Comparison of ENCODE assay signal across 29 cellular contexts in genomic region chr9:3981897-3982296, GRCh38.
"Had no signal": no experiment of that assay in that cellular context is flagged by ENCODE, and none has a peak within 500 bp of the region (broad histone marks: within the 10 kb centered on the region; RNA-seq: fewer than 3 reads in every experiment).

No MANE protein-coding gene starts in this region.

- H3K9me3 ChIP-seq: body of pancreas, colonic mucosa, gastrocnemius medialis, neutrophil had no signal

- H3K4me3 ChIP-seq: body of pancreas, cardiac muscle cell, colonic mucosa, gastrocnemius medialis, skin epidermis had no signal

- H3K27me3 Mint-ChIP-seq: activated naive CD4-positive, alpha-beta T cell treated with anti-CD3 and anti-CD28 coated beads, Interleukin-2, amount 50 U/mL, for 24 hours; progenitor cell of endocrine pancreas; stimulated activated naive CD8-positive, alpha-beta T cell treated with anti-CD3 and anti-CD28 coated beads, Interleukin-15, Interleukin-2, amounts not matched to agents 100 ng/mL and 50 ng/mL, for 24 hours had no signal

- H3K27ac ChIP-seq: body of pancreas, cardiac muscle cell, colonic mucosa, gastrocnemius medialis, neutrophil, skin epidermis had no signal

- H3K36me3 Mint-ChIP-seq: activated CD8-positive, alpha-beta memory T cell treated with anti-CD3 and anti-CD28 coated beads, Interleukin-2, amount 10 ng/mL, durations not matched to agents 7 days and 5 days had no signal

- H3K4me1 ChIP-seq: colonic mucosa, gastrocnemius medialis had no signal

- H3K4me1 Mint-ChIP-seq: activated CD4-positive, alpha-beta T cell treated with anti-CD3 and anti-CD28 coated beads for 36 hours; activated CD8-positive, alpha-beta memory T cell treated with anti-CD3 and anti-CD28 coated beads, Interleukin-2, amount 10 ng/mL, durations not matched to agents 7 days and 5 days; activated naive CD4-positive, alpha-beta T cell treated with anti-CD3 and anti-CD28 coated beads, Interleukin-2, amount 50 U/mL, for 24 hours; activated naive CD8-positive, alpha-beta T cell treated with anti-CD3 and anti-CD28 coated beads, Interleukin-2, amount 50 U/mL, for 24 hours; naive B cell had no signal

- H3K36me3 ChIP-seq: cardiac muscle cell, colonic mucosa, gastrocnemius medialis, neutrophil had no signal

- ATAC-seq: activated CD4-positive, alpha-beta T cell treated with anti-CD3 and anti-CD28 coated beads for 36 hours; activated CD8-positive, alpha-beta memory T cell treated with anti-CD3 and anti-CD28 coated beads, Interleukin-2, amount 10 ng/mL, durations not matched to agents 7 days and 5 days; activated CD8-positive, alpha-beta T cell treated with anti-CD3 and anti-CD28 coated beads, Interleukin-2, amount 10 ng/mL, durations not matched to agents 7 days and 5 days; activated naive CD8-positive, alpha-beta T cell treated with anti-CD3 and anti-CD28 coated beads, Interleukin-2, amount 50 U/mL, for 24 hours; body of pancreas; gastrocnemius medialis had no signal

- H3K27me3 ChIP-seq: body of pancreas, cardiac muscle cell, colonic mucosa, gastrocnemius medialis, neutrophil had no signal

- H3K27ac Mint-ChIP-seq: activated CD4-positive, alpha-beta T cell treated with anti-CD3 and anti-CD28 coated beads for 36 hours; activated CD8-positive, alpha-beta memory T cell treated with anti-CD3 and anti-CD28 coated beads, Interleukin-2, amount 10 ng/mL, durations not matched to agents 7 days and 5 days; activated CD8-positive, alpha-beta T cell treated with anti-CD3 and anti-CD28 coated beads, Interleukin-2, amount 10 ng/mL, durations not matched to agents 7 days and 5 days; activated naive CD4-positive, alpha-beta T cell treated with anti-CD3 and anti-CD28 coated beads, Interleukin-2, amount 50 U/mL, for 24 hours; activated naive CD8-positive, alpha-beta T cell treated with anti-CD3 and anti-CD28 coated beads, Interleukin-2, amount 50 U/mL, for 24 hours; activated T-helper 2 cell treated with anti-CD3 and anti-CD28 coated beads, Interferon-gamma antibody, Interleukin-2, Interleukin-4, amounts not matched to agents 10 μg/mL and 5 μg/mL and 100 μg/mL, durations not matched to agents 14 hours and 24 hours and 36 hours; mesothelial cell of epicardium; naive B cell; progenitor cell of endocrine pancreas; stimulated activated naive CD8-positive, alpha-beta T cell treated with anti-CD3 and anti-CD28 coated beads, Interleukin-15, Interleukin-2, amounts not matched to agents 100 ng/mL and 50 ng/mL, for 24 hours; T-helper 2 cell treated with Interferon-gamma antibody and Interleukin-4, amounts not matched to agents 5 μg/mL and 100 μg/mL, for 36 hours had no signal

- DNase-seq: activated CD4-positive, alpha-beta T cell treated with anti-CD3 and anti-CD28 coated beads for 36 hours; activated CD4-positive, CD25-positive, alpha-beta regulatory T cell; activated CD8-positive, alpha-beta memory T cell treated with anti-CD3 and anti-CD28 coated beads, Interleukin-2, amount 10 ng/mL, durations not matched to agents 7 days and 5 days; activated CD8-positive, alpha-beta T cell treated with anti-CD3 and anti-CD28 coated beads, Interleukin-2, amount 10 ng/mL, durations not matched to agents 7 days and 5 days; activated naive CD8-positive, alpha-beta T cell treated with anti-CD3 and anti-CD28 coated beads, Interleukin-2, amount 50 U/mL, for 24 hours; activated T-cell treated with anti-CD3 and anti-CD28 coated beads, Interleukin-2, amount 50 U/mL, for 48 hours; body of pancreas; cerebellar nuclear complex; colonic mucosa; effector CD8-positive, alpha-beta T cell; erythroblast; gastrocnemius medialis; glutamatergic neuron; left cardiac atrium; mammary epithelial cell; naive B cell; stimulated activated CD4-positive, alpha-beta T cell treated with anti-CD3 and anti-CD28 coated beads, Interleukin-12 subunit alpha, Interleukin-12 subunit beta, amount 100 ng/mL, for 4 hours; stimulated activated CD4-positive, alpha-beta T cell treated with anti-CD3 and anti-CD28 coated beads, Interleukin-4, amount 100 ng/mL, for 1 hour; T-helper 1 cell had no signal

- H3K4me3 Mint-ChIP-seq: activated CD4-positive, alpha-beta T cell treated with anti-CD3 and anti-CD28 coated beads for 36 hours; activated CD8-positive, alpha-beta memory T cell treated with anti-CD3 and anti-CD28 coated beads, Interleukin-2, amount 10 ng/mL, durations not matched to agents 7 days and 5 days; activated CD8-positive, alpha-beta T cell treated with anti-CD3 and anti-CD28 coated beads, Interleukin-2, amount 10 ng/mL, durations not matched to agents 7 days and 5 days; activated naive CD4-positive, alpha-beta T cell treated with anti-CD3 and anti-CD28 coated beads, Interleukin-2, amount 50 U/mL, for 24 hours; activated naive CD8-positive, alpha-beta T cell treated with anti-CD3 and anti-CD28 coated beads, Interleukin-2, amount 50 U/mL, for 24 hours; mesothelial cell of epicardium; naive B cell; stimulated activated naive CD8-positive, alpha-beta T cell treated with anti-CD3 and anti-CD28 coated beads, Interleukin-15, Interleukin-2, amounts not matched to agents 100 ng/mL and 50 ng/mL, for 24 hours; T-helper 2 cell treated with Interferon-gamma antibody and Interleukin-4, amounts not matched to agents 5 μg/mL and 100 μg/mL, for 36 hours had no signal

- FAIRE-seq: islet of Langerhans had no signal
